In genomic region chr4:140330311-140330900, GRCh38 we compare ENCODE assay signal across 10 cellular contexts. TPM values are rescaled to one million over a fixed set of nuclear protein-coding genes. Genes with fewer than 3 reads are reported as not detected.
A peak's percentile ranks its signal among the peaks of the same experiment; 100 is the strongest.
DNase-seq lines count a peak whose midpoint lies in the region; ATAC-seq, FAIRE-seq and TF ChIP-seq lines count a peak whose summit lies in the region.
"Had no signal": no experiment of that assay in that cellular context is flagged by ENCODE, and none has a peak within 500 bp of the region (broad histone marks: within the 10 kb centered on the region; RNA-seq: fewer than 3 reads in every experiment).

No MANE protein-coding gene starts in this region.

- H3K36me3 Mint-ChIP-seq in activated CD4-positive, alpha-beta T cell treated with anti-CD3 and anti-CD28 coated beads for 36 hours (ENCODE audit: low read depth): no peaks in the 10 kb centered on the region
- H3K36me3 Mint-ChIP-seq in activated CD4-positive, alpha-beta T cell treated with anti-CD3 and anti-CD28 coated beads, Interleukin-2, amount 10 ng/mL, durations not matched to agents 7 days and 5 days (ENCODE audit: low read depth): no peaks in the 10 kb centered on the region
- no peaks in the 10 kb centered on the region for H3K36me3 Mint-ChIP-seq in CD8-positive, alpha-beta memory T cell
- H3K36me3 Mint-ChIP-seq: CD4-positive, CD25-positive, alpha-beta regulatory T cell had no signal

- no peak overlapping the region for H3K9ac ChIP-seq in fibroblast of lung (ENCODE audit: insufficient read depth, low read length)

- FAIRE-seq in small intestine (lab: Jason Lieb, UNC): no peak

- TF ChIP-seq CTCF in fibroblast of lung (conservative IDR thresholded peaks at IDR 0.05 in 1 of 2, IDR thresholded peaks at IDR 0.05 in 1 of 2; ENCODE audit: low read depth in 1 of 2, low read length in 2 of 2): peak; percentile 31 to 61

- H2AFZ ChIP-seq in fibroblast of lung (ENCODE audit: low read length): no peak overlapping the region

- no peak overlapping the region for H3K4me3 Mint-ChIP-seq in activated CD4-positive, alpha-beta T cell treated with anti-CD3 and anti-CD28 coated beads for 36 hours
- H3K4me3 Mint-ChIP-seq in activated CD4-positive, alpha-beta T cell treated with anti-CD3 and anti-CD28 coated beads, Interleukin-2, amount 10 ng/mL, durations not matched to agents 7 days and 5 days: no peak overlapping the region
- H3K4me3 Mint-ChIP-seq in CD8-positive, alpha-beta memory T cell: no peak overlapping the region
- H3K4me3 Mint-ChIP-seq: CD4-positive, CD25-positive, alpha-beta regulatory T cell had no signal

- intact Hi-C loops in activated CD4-positive, alpha-beta T cell treated with anti-CD3 and anti-CD28 coated beads for 36 hours (cut with DNase I, micrococcal nuclease): no loop called here

- H4K20me1 ChIP-seq in fibroblast of lung (ENCODE audit: control insufficient read depth, extremely low read depth, insufficient read depth, low read length): no peaks in the 10 kb centered on the region

- peak; percentile 12 for DNase-seq in NCI-H1436 treated with DMSO at 0.1 percent for 48 hours (lab: John Stamatoyannopoulos, UW)
- DNase-seq in NCI-H1436 (lab: John Stamatoyannopoulos, UW): no peak
- DNase-seq in OCI-M1 (lab: John Stamatoyannopoulos, UW): peak; percentile 73
- peak; percentile 42 to 74 for DNase-seq in fibroblast of lung (ENCODE audit: low read depth in 2 of 2)
- peak; percentile 53 for DNase-seq in small intestine
- no peak for DNase-seq in activated CD4-positive, alpha-beta T cell treated with anti-CD3 and anti-CD28 coated beads for 36 hours
- DNase-seq in activated CD4-positive, alpha-beta T cell treated with anti-CD3 and anti-CD28 coated beads, Interleukin-2, amount 10 ng/mL, durations not matched to agents 7 days and 5 days: no peak
- DNase-seq in CD8-positive, alpha-beta memory T cell: no peak

- H3K9me3 ChIP-seq in fibroblast of lung (ENCODE audit: control insufficient read depth, insufficient read depth, low read depth, low read length) (no peaks in the 10 kb centered on the region), small intestine (ENCODE audit: control insufficient read depth, low read depth) (no peaks in the 10 kb centered on the region)
- H3K9me3 ChIP-seq in CD8-positive, alpha-beta memory T cell (ENCODE audit: low read length): no peaks in the 10 kb centered on the region
- H3K9me3 ChIP-seq: SJSA1 had no signal

- POLR2A ChIA-PET in activated CD4-positive, alpha-beta T cell treated with anti-CD3 and anti-CD28 coated beads for 36 hours (lab: Charles Lee): no interaction called here
- POLR2A ChIA-PET in activated CD4-positive, alpha-beta T cell treated with anti-CD3 and anti-CD28 coated beads, Interleukin-2, amount 10 ng/mL, durations not matched to agents 7 days and 5 days (lab: Charles Lee): no interaction called here
- POLR2A ChIA-PET in CD8-positive, alpha-beta memory T cell (lab: Charles Lee): interaction anchor here (0.5 to 0.6 kb wide), 2 partner anchors 330 to 1036 kb away, joined by 3 to 4 read pairs; no protein-coding TSS in a partner anchor

- no peak overlapping the region for H3K27ac ChIP-seq in fibroblast of lung (ENCODE audit: insufficient read depth, low read length)
- no peak overlapping the region for H3K27ac ChIP-seq in small intestine (ENCODE audit: low read depth in 1 of 2, low read length in 1 of 2)
- no peak overlapping the region for H3K27ac ChIP-seq in CD8-positive, alpha-beta memory T cell (ENCODE audit: low read depth, low read length)
- H3K27ac ChIP-seq: SJSA1 had no signal

- H3K4me3 ChIP-seq in fibroblast of lung (replicated peaks in 1 of 4; ENCODE audit: control extremely low read depth in 1 of 4, insufficient read depth in 1 of 4, low read depth in 3 of 4, low read length in 4 of 4) (no peak overlapping the region), small intestine (ENCODE audit: low read depth in 1 of 2, low read length in 2 of 2) (no peak overlapping the region)
- no peak overlapping the region for H3K4me3 ChIP-seq in CD8-positive, alpha-beta memory T cell (ENCODE audit: low read length)
- H3K4me3 ChIP-seq: SJSA1 had no signal

- 59 to 89% (median 63%) methylated on average over 1 of the region's 1 CpG for WGBS in small intestine, 3 donors

- H3K4me2 ChIP-seq in fibroblast of lung (ENCODE audit: extremely low read depth, insufficient read depth, low read length): no peak overlapping the region

- H3K9me3 Mint-ChIP-seq in activated CD4-positive, alpha-beta T cell treated with anti-CD3 and anti-CD28 coated beads for 36 hours (ENCODE audit: low read depth): no peaks in the 10 kb centered on the region
- no peaks in the 10 kb centered on the region for H3K9me3 Mint-ChIP-seq in activated CD4-positive, alpha-beta T cell treated with anti-CD3 and anti-CD28 coated beads, Interleukin-2, amount 10 ng/mL, durations not matched to agents 7 days and 5 days
- no peaks in the 10 kb centered on the region for H3K9me3 Mint-ChIP-seq in CD8-positive, alpha-beta memory T cell
- H3K9me3 Mint-ChIP-seq: CD4-positive, CD25-positive, alpha-beta regulatory T cell had no signal

- no peaks in the 10 kb centered on the region for H3K27me3 ChIP-seq in fibroblast of lung (ENCODE audit: control insufficient read depth, insufficient read depth, low read length)
- no peaks in the 10 kb centered on the region for H3K27me3 ChIP-seq in small intestine (ENCODE audit: control insufficient read depth in 2 of 2, insufficient read depth in 2 of 2, low read length in 2 of 2)
- no peaks in the 10 kb centered on the region for H3K27me3 ChIP-seq in CD8-positive, alpha-beta memory T cell (ENCODE audit: insufficient read depth, low read length, poor library complexity, severe bottlenecking)
- H3K27me3 ChIP-seq: SJSA1 had no signal

- CTCF ChIA-PET in activated CD4-positive, alpha-beta T cell treated with anti-CD3 and anti-CD28 coated beads for 36 hours (lab: Charles Lee): interaction anchor here (0.7 to 1.7 kb wide), 9 partner anchors 10 to 1793 kb away, joined by 3 to 5 read pairs (median 3); no protein-coding TSS in a partner anchor
- CTCF ChIA-PET in activated CD4-positive, alpha-beta T cell treated with anti-CD3 and anti-CD28 coated beads, Interleukin-2, amount 10 ng/mL, durations not matched to agents 7 days and 5 days (lab: Charles Lee): interaction anchor here (1.0 to 1.2 kb wide), 2 partner anchors 79 to 714 kb away, joined by 3 read pairs; no protein-coding TSS in a partner anchor
- CTCF ChIA-PET in CD8-positive, alpha-beta memory T cell (lab: Charles Lee): interaction anchor here (1.1 to 1.2 kb wide), 2 partner anchors 11 to 30 kb away, joined by 4 to 5 read pairs; no protein-coding TSS in a partner anchor

- peaks cover 4% of the 10 kb centered on the region for H3K4me1 Mint-ChIP-seq in activated CD4-positive, alpha-beta T cell treated with anti-CD3 and anti-CD28 coated beads for 36 hours
- peaks cover 5% of the 10 kb centered on the region for H3K4me1 Mint-ChIP-seq in activated CD4-positive, alpha-beta T cell treated with anti-CD3 and anti-CD28 coated beads, Interleukin-2, amount 10 ng/mL, durations not matched to agents 7 days and 5 days
- H3K4me1 Mint-ChIP-seq in CD8-positive, alpha-beta memory T cell: no peaks in the 10 kb centered on the region

- H3K79me2 ChIP-seq in fibroblast of lung (ENCODE audit: control insufficient read depth, insufficient read depth, low read length): no peaks in the 10 kb centered on the region

- H3K27ac Mint-ChIP-seq in activated CD4-positive, alpha-beta T cell treated with anti-CD3 and anti-CD28 coated beads for 36 hours: no peak overlapping the region
- H3K27ac Mint-ChIP-seq in activated CD4-positive, alpha-beta T cell treated with anti-CD3 and anti-CD28 coated beads, Interleukin-2, amount 10 ng/mL, durations not matched to agents 7 days and 5 days: no peak overlapping the region
- no peak overlapping the region for H3K27ac Mint-ChIP-seq in CD8-positive, alpha-beta memory T cell
- H3K27ac Mint-ChIP-seq: CD4-positive, CD25-positive, alpha-beta regulatory T cell had no signal

- ATAC-seq in activated CD4-positive, alpha-beta T cell treated with anti-CD3 and anti-CD28 coated beads for 36 hours: no peak

- H3K27me3 Mint-ChIP-seq in activated CD4-positive, alpha-beta T cell treated with anti-CD3 and anti-CD28 coated beads for 36 hours: no peaks in the 10 kb centered on the region
- H3K27me3 Mint-ChIP-seq in activated CD4-positive, alpha-beta T cell treated with anti-CD3 and anti-CD28 coated beads, Interleukin-2, amount 10 ng/mL, durations not matched to agents 7 days and 5 days: peaks cover 8% of the 10 kb centered on the region
- peaks cover 8 to 10% of the 10 kb centered on the region in 2 donors for H3K27me3 Mint-ChIP-seq in CD8-positive, alpha-beta memory T cell

- no peaks in the 10 kb centered on the region for H3K4me1 ChIP-seq in fibroblast of lung (ENCODE audit: control insufficient read depth, extremely low read depth, insufficient read depth, low read length)
- no peaks in the 10 kb centered on the region for H3K4me1 ChIP-seq in small intestine (ENCODE audit: control insufficient read depth in 2 of 2, insufficient read depth in 1 of 2, low read depth in 1 of 2, low read length in 1 of 2)
- H3K4me1 ChIP-seq in CD8-positive, alpha-beta memory T cell (ENCODE audit: insufficient read depth, low read length): no peaks in the 10 kb centered on the region
- H3K4me1 ChIP-seq: SJSA1 had no signal

- H3K36me3 ChIP-seq in fibroblast of lung (ENCODE audit: control insufficient read depth, insufficient read depth, low read length): no peaks in the 10 kb centered on the region
- H3K36me3 ChIP-seq in small intestine (ENCODE audit: control insufficient read depth in 2 of 2, insufficient read depth in 2 of 2, low read length in 2 of 2): no peaks in the 10 kb centered on the region
- no peaks in the 10 kb centered on the region for H3K36me3 ChIP-seq in CD8-positive, alpha-beta memory T cell (ENCODE audit: insufficient read depth, low read length)
- H3K36me3 ChIP-seq: SJSA1 had no signal

RNA-seq across cellular contexts. Expression of gene SCOC, which starts 43.0 kb away (rescaled TPM):
- 33.9 and 40.1 TPM in 2 replicates for total RNA-seq in fibroblast of lung
- 57.4 and 72.3 TPM in 2 replicates for polyA plus RNA-seq in fibroblast of lung
- polyA plus RNA-seq in fibroblast of lung (2012): 42.0 and 52.0 TPM in 2 replicates
- 0.94 and 3.6 TPM in 2 replicates for polyA minus RNA-seq in fibroblast of lung (ENCODE audit: low replicate concordance)
- polyA plus RNA-seq in small intestine: 10 to 100 TPM; 55.9 to 81.9 (median 62.9) TPM
- 10 to 100 TPM; 37.1 to 47.8 TPM for total RNA-seq in activated CD4-positive, alpha-beta T cell treated with anti-CD3 and anti-CD28 coated beads for 36 hours
- total RNA-seq in activated CD4-positive, alpha-beta T cell treated with anti-CD3 and anti-CD28 coated beads, Interleukin-2, amount 10 ng/mL, durations not matched to agents 7 days and 5 days: 10 to 100 TPM; 20.9 to 22.2 TPM
- 10 to 100 TPM; 39.6 to 40.8 TPM for total RNA-seq in CD8-positive, alpha-beta memory T cell
- polyA plus RNA-seq in CD8-positive, alpha-beta memory T cell: 35.4 TPM

Comparison
In these comparisons a context has a peak if more than half of its experiments do, and no peak if none do; other contexts are left out.
1. DNase-seq: peak in NCI-H1436 treated with DMSO at 0.1 percent for 48 hours (single experiment), OCI-M1 (single experiment), fibroblast of lung (2 of 2) and small intestine (single experiment); none in NCI-H1436 (single experiment), activated CD4-positive, alpha-beta T cell treated with anti-CD3 and anti-CD28 coated beads for 36 hours (single experiment), activated CD4-positive, alpha-beta T cell treated with anti-CD3 and anti-CD28 coated beads, Interleukin-2, amount 10 ng/mL, durations not matched to agents 7 days and 5 days (single experiment) and CD8-positive, alpha-beta memory T cell (0 of 5).